9 cellular contexts compared by ENCODE assay signal in genomic region chr3:15271785-15272381, GRCh38.
DNase-seq lines count a peak whose midpoint lies in the region; ATAC-seq, FAIRE-seq and TF ChIP-seq lines count a peak whose summit lies in the region.
"Had no signal": no experiment of that assay in that cellular context is flagged by ENCODE, and none has a peak within 500 bp of the region (broad histone marks: within the 10 kb centered on the region; RNA-seq: fewer than 3 reads in every experiment).

No MANE protein-coding gene starts in this region.

- no peaks in the 10 kb centered on the region for H3K27me3 ChIP-seq in GM06990 (replicated peaks; ENCODE audit: control insufficient read depth, insufficient read depth, low read length)
- no peaks in the 10 kb centered on the region for H3K27me3 ChIP-seq in transverse colon
- H3K27me3 ChIP-seq: body of pancreas had no signal

- TF ChIP-seq POLR2A in transverse colon (IDR thresholded peaks at IDR 0.05) = no peak

- peak overlapping the region; percentile 82 for H3K4me3 Mint-ChIP-seq in natural killer cell treated with Interleukin-12 subunit alpha and Interleukin-12 subunit beta and Interleukin-15 and Interleukin-18, amount 100 ng/mL, for 72 hours

- H3K4me1 Mint-ChIP-seq in natural killer cell treated with Interleukin-12 subunit alpha and Interleukin-12 subunit beta and Interleukin-15 and Interleukin-18, amount 100 ng/mL, for 72 hours (ENCODE audit: low read depth in 2 of 2) = peaks cover 83 to 88% of the 10 kb centered on the region in 2 donors

- no peak for FAIRE-seq in RCC 7860 (lab: Jason Lieb, UNC)

- H3K36me3 ChIP-seq in GM06990 (ENCODE audit: control insufficient read depth, insufficient read depth, low read length) (peaks cover 10% of the 10 kb centered on the region), transverse colon (no peaks in the 10 kb centered on the region)

- H3K4me3 ChIP-seq in GM06990 (replicated peaks; ENCODE audit: low read depth, low read length) (no peak overlapping the region), transverse colon (no peak overlapping the region)
- H3K4me3 ChIP-seq: body of pancreas had no signal

- peak overlapping the region in 3 of 4 donors; percentile 35 to 48 (median 43) for H3K27ac ChIP-seq in transverse colon

- H3K36me3 Mint-ChIP-seq in natural killer cell treated with Interleukin-12 subunit alpha and Interleukin-12 subunit beta and Interleukin-15 and Interleukin-18, amount 100 ng/mL, for 72 hours = peaks cover 22% of the 10 kb centered on the region

- intact Hi-C loops in transverse colon (cut with DNase I; ENCODE audit: low total_unique reads) = no loop called here

- DNase-seq in GM06990 (ENCODE audit: extremely low read depth, insufficient read length) = peak; percentile 88
- DNase-seq in SIG-M5 treated with dmso at 0.1 percent for 504 hours (lab: John Stamatoyannopoulos, UW; ENCODE audit: unreplicated experiment) = peak; percentile 98
- DNase-seq in activated gamma-delta T cell treated with anti-CD3 and anti-CD28 coated beads, Interleukin-2, amount 50 U/mL, for 16 hours (ENCODE audit: low read depth) = peak; percentile 78
- DNase-seq in natural killer cell treated with Interleukin-12 subunit alpha and Interleukin-12 subunit beta and Interleukin-15 and Interleukin-18, amount 100 ng/mL, for 72 hours (ENCODE audit: low spot score) = peak; percentile 94
- peak; percentile 73 for DNase-seq in transverse colon
- DNase-seq in RCC 7860 (ENCODE audit: low spot score) = no peak
- DNase-seq in RPMI8226 = no peak

- in situ Hi-C loops in transverse colon (cut with MboI; ENCODE audit: low pct_ligation_motif_present in 1 of 4, low pct_unique_long_range_greater_than_20kb in 1 of 4, low sequenced_read_pairs in 3 of 4) = loop anchor here in 1 of 4 donors (25.0 kb wide), 1 partner anchor 290 kb away; no protein-coding TSS in a partner anchor

- H3K4me1 ChIP-seq in transverse colon = peaks cover 0 to 20% (median 7%) of the 10 kb centered on the region in 4 donors
- H3K4me1 ChIP-seq: body of pancreas had no signal

- H3K27ac Mint-ChIP-seq in natural killer cell treated with Interleukin-12 subunit alpha and Interleukin-12 subunit beta and Interleukin-15 and Interleukin-18, amount 100 ng/mL, for 72 hours = peak overlapping the region; percentile 91 to 98

- H3K9me3 Mint-ChIP-seq in natural killer cell treated with Interleukin-12 subunit alpha and Interleukin-12 subunit beta and Interleukin-15 and Interleukin-18, amount 100 ng/mL, for 72 hours = no peaks in the 10 kb centered on the region

- peak; percentile 74 for ATAC-seq in HG02642 (IDR thresholded peaks at IDR 0.05; ENCODE audit: poor library complexity, unreplicated experiment)
- ATAC-seq in natural killer cell treated with Interleukin-12 subunit alpha and Interleukin-12 subunit beta and Interleukin-15 and Interleukin-18, amount 100 ng/mL, for 72 hours = peak; percentile 74 to 81
- ATAC-seq: body of pancreas had no signal

- no peak for TF ChIP-seq EP300 in transverse colon (IDR thresholded peaks at IDR 0.05; ENCODE audit: low read depth)

- H3K27me3 Mint-ChIP-seq in natural killer cell treated with Interleukin-12 subunit alpha and Interleukin-12 subunit beta and Interleukin-15 and Interleukin-18, amount 100 ng/mL, for 72 hours = no peaks in the 10 kb centered on the region

- TF ChIP-seq CTCF in GM06990 (IDR thresholded peaks at IDR 0.05; ENCODE audit: insufficient read depth, low read length, poor library complexity, severe bottlenecking) (no peak), transverse colon (IDR thresholded peaks at IDR 0.05) (no peak)

- H3K9me3 ChIP-seq in transverse colon = no peaks in the 10 kb centered on the region
- H3K9me3 ChIP-seq: body of pancreas had no signal

- WGBS in transverse colon (ENCODE audit: low coverage in 1 of 2), 2 donors = 62 to 65% methylated on average over 7 to 14 of the region's 14 CpGs

Comparison
In these comparisons a context has a peak if more than half of its experiments do, and no peak if none do; other contexts are left out.
1. DNase-seq: peak in GM06990 (single experiment), SIG-M5 treated with dmso at 0.1 percent for 504 hours (single experiment), activated gamma-delta T cell treated with anti-CD3 and anti-CD28 coated beads, Interleukin-2, amount 50 U/mL, for 16 hours (single experiment), natural killer cell treated with Interleukin-12 subunit alpha and Interleukin-12 subunit beta and Interleukin-15 and Interleukin-18, amount 100 ng/mL, for 72 hours (single experiment) and transverse colon (single experiment); none in RCC 7860 (single experiment) and RPMI8226 (single experiment).